ENCODE assay signal across 8 cellular contexts in genomic region chr4:85127653-85128052, GRCh38.
DNase-seq lines count a peak whose midpoint lies in the region; ATAC-seq and TF ChIP-seq lines count a peak whose summit lies in the region.

No MANE protein-coding gene starts in this region.

- peaks cover 1 to 19% (median 8%) of the 10 kb centered on the region in 5 donors for H3K4me1 ChIP-seq in subcutaneous abdominal adipose tissue (ENCODE audit: control insufficient read depth in 5 of 5, insufficient read depth in 5 of 5, low read length in 5 of 5)

- no peak overlapping the region for H3K27ac Mint-ChIP-seq in activated naive CD4-positive, alpha-beta T cell treated with anti-CD3 and anti-CD28 coated beads, Interleukin-2, amount 10 ng/mL, durations not matched to agents 7 days and 5 days

- H3K36me3 ChIP-seq in subcutaneous abdominal adipose tissue (ENCODE audit: control insufficient read depth in 5 of 5, insufficient read depth in 5 of 5, low read length in 5 of 5): no peaks in the 10 kb centered on the region

- peaks cover 0 to 3% (median 0%) of the 10 kb centered on the region in 5 donors for H3K9me3 ChIP-seq in subcutaneous abdominal adipose tissue (ENCODE audit: control insufficient read depth in 5 of 5, low read length in 5 of 5)

- H3K4me3 Mint-ChIP-seq in activated naive CD4-positive, alpha-beta T cell treated with anti-CD3 and anti-CD28 coated beads, Interleukin-2, amount 10 ng/mL, durations not matched to agents 7 days and 5 days: no peak overlapping the region

- CTCF ChIA-PET in activated naive CD4-positive, alpha-beta T cell treated with anti-CD3 and anti-CD28 coated beads, Interleukin-2, amount 10 ng/mL, durations not matched to agents 7 days and 5 days (lab: Charles Lee): no interaction called here

- no peak overlapping the region for H3K9ac ChIP-seq in subcutaneous abdominal adipose tissue (ENCODE audit: low read length in 5 of 5)

- ATAC-seq in GM19043 (IDR thresholded peaks at IDR 0.05; ENCODE audit: low read depth, unreplicated experiment): peak; percentile 96
- ATAC-seq in HG03066 (IDR thresholded peaks at IDR 0.05; ENCODE audit: low read depth, unreplicated experiment): peak; percentile 82

- H3K36me3 Mint-ChIP-seq in activated naive CD4-positive, alpha-beta T cell treated with anti-CD3 and anti-CD28 coated beads, Interleukin-2, amount 10 ng/mL, durations not matched to agents 7 days and 5 days: no peaks in the 10 kb centered on the region

- peak; percentile 80 for DNase-seq in DMS 273 (lab: John Stamatoyannopoulos, UW; ENCODE audit: unreplicated experiment)
- peak; percentile 55 for DNase-seq in RKO (ENCODE audit: low spot score)
- peak; percentile 24 for DNase-seq in fibroblast of villous mesenchyme (ENCODE audit: low read depth)
- no peak for DNase-seq in kidney glomerular epithelial cell (lab: John Stamatoyannopoulos, UW)
- DNase-seq in activated naive CD4-positive, alpha-beta T cell treated with anti-CD3 and anti-CD28 coated beads, Interleukin-2, amount 10 ng/mL, durations not matched to agents 7 days and 5 days: no peak

- peak; percentile 63 for TF ChIP-seq CTCF in fibroblast of villous mesenchyme (IDR thresholded peaks at IDR 0.05; ENCODE audit: insufficient read depth, low read depth, low read length)

- peaks cover 3% of the 10 kb centered on the region for H3K9me3 Mint-ChIP-seq in activated naive CD4-positive, alpha-beta T cell treated with anti-CD3 and anti-CD28 coated beads, Interleukin-2, amount 10 ng/mL, durations not matched to agents 7 days and 5 days

- no peaks in the 10 kb centered on the region for H3K4me1 Mint-ChIP-seq in activated naive CD4-positive, alpha-beta T cell treated with anti-CD3 and anti-CD28 coated beads, Interleukin-2, amount 10 ng/mL, durations not matched to agents 7 days and 5 days

- no peak overlapping the region for H3K4me3 ChIP-seq in fibroblast of villous mesenchyme (ENCODE audit: low read depth, low read length)
- H3K4me3 ChIP-seq in subcutaneous abdominal adipose tissue (ENCODE audit: low read depth in 1 of 5, low read length in 5 of 5): peak overlapping the region in 4 of 5 donors; percentile 17 to 37 (median 30)

- H3K27me3 ChIP-seq in subcutaneous abdominal adipose tissue (ENCODE audit: control insufficient read depth in 5 of 5, insufficient read depth in 4 of 5, low read length in 5 of 5): no peaks in the 10 kb centered on the region

- no peaks in the 10 kb centered on the region for H3K27me3 Mint-ChIP-seq in activated naive CD4-positive, alpha-beta T cell treated with anti-CD3 and anti-CD28 coated beads, Interleukin-2, amount 10 ng/mL, durations not matched to agents 7 days and 5 days

- H3K27ac ChIP-seq in subcutaneous abdominal adipose tissue (ENCODE audit: low read depth, low read length): no peak overlapping the region

Comparison
In these comparisons a context has a peak if more than half of its experiments do, and no peak if none do; other contexts are left out.
1. DNase-seq: peak in DMS 273 (single experiment), RKO (single experiment) and fibroblast of villous mesenchyme (single experiment); none in kidney glomerular epithelial cell (single experiment) and activated naive CD4-positive, alpha-beta T cell treated with anti-CD3 and anti-CD28 coated beads, Interleukin-2, amount 10 ng/mL, durations not matched to agents 7 days and 5 days (single experiment).